In genomic region chr2:18404141-18404540, GRCh38 we compare ENCODE assay signal across 15 cellular contexts.
DNase-seq lines count a peak whose midpoint lies in the region; ATAC-seq and TF ChIP-seq lines count a peak whose summit lies in the region.
"Had no signal": no experiment of that assay in that cellular context is flagged by ENCODE, and none has a peak within 500 bp of the region (broad histone marks: within the 10 kb centered on the region; RNA-seq: fewer than 3 reads in every experiment).

No MANE protein-coding gene starts in this region.

- H3K4me3 ChIP-seq in AG10803 (ENCODE audit: low read length): no peak overlapping the region
- no peak overlapping the region for H3K4me3 ChIP-seq in GM23338
- no peak overlapping the region for H3K4me3 ChIP-seq in adipocyte (ENCODE audit: low read length)
- no peak overlapping the region for H3K4me3 ChIP-seq in osteoblast (ENCODE audit: insufficient read depth, low read length)
- H3K4me3 ChIP-seq: GM12878 had no signal

- no peaks in the 10 kb centered on the region for H3F3A ChIP-seq in GM23338 (replicated peaks; ENCODE audit: low read depth)

- no peak overlapping the region for H3K9ac ChIP-seq in adipocyte (ENCODE audit: low read length)

- H3K4me1 ChIP-seq in GM23338 (ENCODE audit: insufficient read depth) (peaks cover 13% of the 10 kb centered on the region), adipocyte (ENCODE audit: control insufficient read depth, insufficient read depth, low read length) (peaks cover 13% of the 10 kb centered on the region), osteoblast (ENCODE audit: insufficient read depth, low read length) (no peaks in the 10 kb centered on the region)

- H3K4me3 Mint-ChIP-seq in GM23338: no peak overlapping the region
- H3K4me3 Mint-ChIP-seq: CD14-positive monocyte; CD8-positive, alpha-beta T cell; IgD-negative memory B cell had no signal

- no peaks in the 10 kb centered on the region for H3K9me3 Mint-ChIP-seq in GM23338
- H3K9me3 Mint-ChIP-seq: CD8-positive, alpha-beta T cell; IgD-negative memory B cell had no signal

- no peaks in the 10 kb centered on the region for H3K36me3 Mint-ChIP-seq in GM23338 (ENCODE audit: low read depth)
- H3K36me3 Mint-ChIP-seq: CD14-positive monocyte; CD8-positive, alpha-beta T cell; IgD-negative memory B cell had no signal

- DNase-seq in AG10803 (ENCODE audit: low read depth) (peak; percentile 50), GM23338 (ENCODE audit: low spot score) (no peak), adipocyte (ENCODE audit: low read depth) (peak; percentile 44), fibroblast of peridontal ligament (ENCODE audit: extremely low read depth) (peak; percentile 28), NCI-H2196 (lab: John Stamatoyannopoulos, UW; ENCODE audit: unreplicated experiment) (no peak), osteoblast (ENCODE audit: insufficient read length, low spot score, missing footprints) (no peak)
- DNase-seq: CD8-positive, alpha-beta T cell; COR-L47; DND-41; KG1 had no signal

- H3K79me2 ChIP-seq in GM23338 (replicated peaks; ENCODE audit: insufficient read depth) (no peaks in the 10 kb centered on the region), osteoblast (ENCODE audit: insufficient read depth, low read length) (no peaks in the 10 kb centered on the region)

- H3K27ac Mint-ChIP-seq in GM23338: no peak overlapping the region
- H3K27ac Mint-ChIP-seq: CD14-positive monocyte; CD8-positive, alpha-beta T cell; IgD-negative memory B cell had no signal

- no peak for TF ChIP-seq CTCF in AG10803 (conservative IDR thresholded peaks at IDR 0.05; ENCODE audit: low read length)
- no peak for TF ChIP-seq CTCF in GM23338 (conservative IDR thresholded peaks at IDR 0.05; ENCODE audit: low read depth in 2 of 2)
- no peak for TF ChIP-seq CTCF in osteoblast (IDR thresholded peaks at IDR 0.05; ENCODE audit: extremely low read depth, low read depth, low read length)

- no peak overlapping the region for H3K4me2 ChIP-seq in GM23338
- no peak overlapping the region for H3K4me2 ChIP-seq in osteoblast (ENCODE audit: insufficient read depth, low read length)

- no peaks in the 10 kb centered on the region for H3K36me3 ChIP-seq in GM23338 (ENCODE audit: insufficient read depth)
- H3K36me3 ChIP-seq in adipocyte (ENCODE audit: control insufficient read depth, insufficient read depth, low read length, severe bottlenecking): no peaks in the 10 kb centered on the region
- H3K36me3 ChIP-seq in osteoblast (ENCODE audit: insufficient read depth, low read length): no peaks in the 10 kb centered on the region

- peaks cover 3% of the 10 kb centered on the region for H3K9me2 ChIP-seq in GM23338 (ENCODE audit: insufficient read depth)

- H3K27me3 ChIP-seq in GM23338 (ENCODE audit: insufficient read depth): no peaks in the 10 kb centered on the region
- H3K27me3 ChIP-seq in adipocyte (replicated peaks; ENCODE audit: control insufficient read depth, insufficient read depth, low read length): no peaks in the 10 kb centered on the region
- H3K27me3 ChIP-seq in osteoblast (ENCODE audit: insufficient read depth, low read length): no peaks in the 10 kb centered on the region

- H3K27me3 Mint-ChIP-seq in GM23338 (ENCODE audit: insufficient read depth, low read depth, poor library complexity): no peaks in the 10 kb centered on the region

- H3K4me1 Mint-ChIP-seq in GM23338: peaks cover 16% of the 10 kb centered on the region
- H3K4me1 Mint-ChIP-seq: CD14-positive monocyte, IgD-negative memory B cell had no signal

- H3K9me3 ChIP-seq in adipocyte (ENCODE audit: control insufficient read depth, low read length): no peaks in the 10 kb centered on the region
- H3K9me3 ChIP-seq in osteoblast (ENCODE audit: low read depth, low read length): no peaks in the 10 kb centered on the region

- H3K27ac ChIP-seq in GM23338 (ENCODE audit: low read depth) (no peak overlapping the region), osteoblast (ENCODE audit: low read depth, low read length) (no peak overlapping the region)

- no peaks in the 10 kb centered on the region for H4K20me1 ChIP-seq in GM23338 (replicated peaks; ENCODE audit: insufficient read depth)
- no peaks in the 10 kb centered on the region for H4K20me1 ChIP-seq in osteoblast (ENCODE audit: insufficient read depth, low read length)

- H2AFZ ChIP-seq in GM23338: peak overlapping the region; percentile 50; the same call in 1 of the 2 replicates
- H2AFZ ChIP-seq in osteoblast (ENCODE audit: low read length): no peak overlapping the region

- ATAC-seq in GM23338 (no peak), HG03280 (IDR thresholded peaks at IDR 0.05; ENCODE audit: unreplicated experiment) (no peak), GM18873 (IDR thresholded peaks at IDR 0.05; ENCODE audit: low FRiP score, unreplicated experiment) (no peak)
- ATAC-seq: CD8-positive, alpha-beta T cell had no signal

TF ChIP-seq in GM23338, 12 proteins besides CTCF, POLR2A, EP300 and RAD21 (continues in another document):
- no peak for TF ChIP-seq ZNF462 (CRISPR knock-in tag; IDR thresholded peaks at IDR 0.05)
- no peak for TF ChIP-seq ZNF331 (CRISPR knock-in tag; IDR thresholded peaks at IDR 0.05; ENCODE audit: low read depth)
- TF ChIP-seq NANOG (IDR thresholded peaks at IDR 0.05; ENCODE audit: borderline replicate concordance): no peak
- TF ChIP-seq CREB1 (CRISPR knock-in tag; IDR thresholded peaks at IDR 0.05; ENCODE audit: low read depth): no peak
- TF ChIP-seq JUNB (IDR thresholded peaks at IDR 0.05; ENCODE audit: unreplicated experiment): no peak
- no peak for TF ChIP-seq ZNF114 (CRISPR knock-in tag; IDR thresholded peaks at IDR 0.05)
- no peak for TF ChIP-seq ETS1 (IDR thresholded peaks at IDR 0.05)
- no peak for TF ChIP-seq EZH2phosphoT487 (IDR thresholded peaks at IDR 0.05; ENCODE audit: unreplicated experiment)
- TF ChIP-seq STAT1 (IDR thresholded peaks at IDR 0.05; ENCODE audit: unreplicated experiment): no peak
- TF ChIP-seq POLR2AphosphoS5 (IDR thresholded peaks at IDR 0.05; ENCODE audit: low read depth): no peak

Comparison
In these comparisons a context has a peak if more than half of its experiments do, and no peak if none do; other contexts are left out.
1. DNase-seq: peak in AG10803 (single experiment), adipocyte (single experiment) and fibroblast of peridontal ligament (single experiment); none in GM23338 (single experiment), NCI-H2196 (single experiment) and osteoblast (single experiment).